ENCODE assay signal across 24 cellular contexts in genomic region chr12:93185369-93185741, GRCh38.
DNase-seq lines count a peak whose midpoint lies in the region; TF ChIP-seq lines count a peak whose summit lies in the region.
"Had no signal": no experiment of that assay in that cellular context is flagged by ENCODE, and none has a peak within 500 bp of the region (broad histone marks: within the 10 kb centered on the region; RNA-seq: fewer than 3 reads in every experiment).

No MANE protein-coding gene starts in this region.

- H3K9me3 ChIP-seq in left ventricle myocardium inferior (replicated peaks) (no peaks in the 10 kb centered on the region), Loucy (ENCODE audit: insufficient read depth, low read depth, low read length) (no peaks in the 10 kb centered on the region), esophagus muscularis mucosa (no peaks in the 10 kb centered on the region), spleen (no peaks in the 10 kb centered on the region)
- H3K9me3 ChIP-seq: adrenal gland, BE2C, body of pancreas, transverse colon had no signal

- no peak overlapping the region for H3K4me3 ChIP-seq in left ventricle myocardium inferior
- H3K4me3 ChIP-seq in Loucy (ENCODE audit: low read length, poor library complexity, severe bottlenecking), result no peak overlapping the region
- no peak overlapping the region for H3K4me3 ChIP-seq in esophagus muscularis mucosa
- no peak overlapping the region for H3K4me3 ChIP-seq in spleen
- H3K4me3 ChIP-seq: adrenal gland, body of pancreas, hepatocyte, transverse colon had no signal

- H2AFZ ChIP-seq in Loucy (ENCODE audit: low read length), result peak overlapping the region; percentile 85; the same call in 1 of the 2 replicates
- H2AFZ ChIP-seq: hepatocyte had no signal

- H3K4me2 ChIP-seq in Loucy (ENCODE audit: low read depth, low read length, poor library complexity, severe bottlenecking), result no peak overlapping the region
- H3K4me2 ChIP-seq: hepatocyte had no signal

- no peak for TF ChIP-seq CTCF in left ventricle myocardium inferior (IDR thresholded peaks at IDR 0.05; ENCODE audit: borderline replicate concordance)
- no peak for TF ChIP-seq CTCF in Loucy (conservative IDR thresholded peaks at IDR 0.05; ENCODE audit: low read length)
- TF ChIP-seq CTCF in esophagus muscularis mucosa (IDR thresholded peaks at IDR 0.05), result no peak
- no peak for TF ChIP-seq CTCF in spleen (IDR thresholded peaks at IDR 0.05 in 8 of 11, conservative IDR thresholded peaks at IDR 0.05 in 3 of 11)

- no peak for TF ChIP-seq EP300 in esophagus muscularis mucosa (IDR thresholded peaks at IDR 0.05)

- intact Hi-C loops in left ventricle myocardium inferior (cut with micrococcal nuclease), result no loop called here
- intact Hi-C loops in cardiac septum (cut with DNase I), result no loop called here
- intact Hi-C loops in esophagus muscularis mucosa (cut with DNase I), result no loop called here
- intact Hi-C loops in spleen (cut with DNase I; ENCODE audit: low total_unique reads), result no loop called here

- H3K27ac ChIP-seq in left ventricle myocardium inferior (replicated peaks) (peak overlapping the region; percentile 91), esophagus muscularis mucosa (replicated peaks in 1 of 4) (peak overlapping the region; percentile 84 to 89 (median 86)), spleen (peak overlapping the region in 5 of 8 donors; percentile 58 to 87 (median 83))

- DNase-seq in left ventricle myocardium inferior (no peak), cardiac septum (ENCODE audit: low spot score) (no peak), esophagus muscularis mucosa (ENCODE audit: extremely low spot score) (no peak), spleen (no peak), dedifferentiated amniotic fluid mesenchymal stem cell (ENCODE audit: extremely low spot score) (no peak), NCI-H2171 (lab: John Stamatoyannopoulos, UW) (no peak)
- no peak for DNase-seq in activated CD4-positive, CD25-positive, alpha-beta regulatory T cell (lab: John Stamatoyannopoulos, UW)
- DNase-seq: activated CD4-positive, alpha-beta T cell treated with anti-CD3 and anti-CD28 coated beads, Interleukin-2, amount 50 U/mL, for 4 hours; activated CD8-positive, alpha-beta memory T cell treated with anti-CD3 and anti-CD28 coated beads, Interleukin-2, amount 50 U/mL, for 4 hours; activated naive CD4-positive, alpha-beta T cell treated with Interleukin-2 at 50 U/mL for 16 hours; adrenal gland; body of pancreas; cerebellar nuclear complex; COR-L47; NCI-H1092; NCI-H1694 treated with DMSO at 0.1 percent for 48 hours; NCI-H446 treated with DMSO at 0.1 percent for 48 hours; NCI-H774; stimulated activated CD4-positive, alpha-beta T cell treated with anti-CD3 and anti-CD28 coated beads, Interleukin-4, amount 100 ng/mL, for 1 hour; T-cell; transverse colon had no signal

- H3K36me3 ChIP-seq in left ventricle myocardium inferior (no peaks in the 10 kb centered on the region), Loucy (ENCODE audit: insufficient read depth, low read length) (no peaks in the 10 kb centered on the region), esophagus muscularis mucosa (no peaks in the 10 kb centered on the region), spleen (no peaks in the 10 kb centered on the region)
- H3K36me3 ChIP-seq: adrenal gland, BE2C, transverse colon had no signal

- H4K20me1 ChIP-seq in Loucy (ENCODE audit: insufficient read depth, low read length, poor library complexity, severe bottlenecking), result no peaks in the 10 kb centered on the region

- no peaks in the 10 kb centered on the region for H3F3A ChIP-seq in Loucy (ENCODE audit: low read depth)

- H3K4me1 ChIP-seq in left ventricle myocardium inferior (peaks cover 25% of the 10 kb centered on the region), Loucy (ENCODE audit: insufficient read depth, low read length, poor library complexity, severe bottlenecking) (peaks cover 6% of the 10 kb centered on the region), esophagus muscularis mucosa (peaks cover 27 to 54% (median 43%) of the 10 kb centered on the region in 4 donors), spleen (peaks cover 0 to 43% (median 13%) of the 10 kb centered on the region in 6 donors)
- H3K4me1 ChIP-seq: body of pancreas had no signal

- no peaks in the 10 kb centered on the region for H3K79me2 ChIP-seq in Loucy (ENCODE audit: insufficient read depth, low read length)
- H3K79me2 ChIP-seq: hepatocyte had no signal

- no peak overlapping the region for H3K9ac ChIP-seq in Loucy (ENCODE audit: low read depth, low read length, poor library complexity, severe bottlenecking)

- no peaks in the 10 kb centered on the region for H3K27me3 ChIP-seq in left ventricle myocardium inferior (ENCODE audit: low read depth)
- H3K27me3 ChIP-seq in Loucy (ENCODE audit: insufficient read depth, low read length, poor library complexity, severe bottlenecking), result no peaks in the 10 kb centered on the region
- H3K27me3 ChIP-seq in esophagus muscularis mucosa, result no peaks in the 10 kb centered on the region
- H3K27me3 ChIP-seq in spleen (replicated peaks in 1 of 7), result no peaks in the 10 kb centered on the region
- H3K27me3 ChIP-seq: adrenal gland, BE2C, body of pancreas, hepatocyte, transverse colon had no signal

- no peaks in the 10 kb centered on the region for H3K9me2 ChIP-seq in Loucy (replicated peaks; ENCODE audit: low read depth, low read length)

- WGBS in esophagus muscularis mucosa, result 81% methylated on average over 2 of the region's 2 CpGs
- 54 to 89% (median 83%) methylated on average over 2 of the region's 2 CpGs for WGBS in spleen, 5 donors

- TF ChIP-seq POLR2A in esophagus muscularis mucosa (IDR thresholded peaks at IDR 0.05; ENCODE audit: low read depth) (no peak), spleen (IDR thresholded peaks at IDR 0.05) (no peak)
